32 cellular contexts compared by ENCODE assay signal in the genomic region with DNA sequence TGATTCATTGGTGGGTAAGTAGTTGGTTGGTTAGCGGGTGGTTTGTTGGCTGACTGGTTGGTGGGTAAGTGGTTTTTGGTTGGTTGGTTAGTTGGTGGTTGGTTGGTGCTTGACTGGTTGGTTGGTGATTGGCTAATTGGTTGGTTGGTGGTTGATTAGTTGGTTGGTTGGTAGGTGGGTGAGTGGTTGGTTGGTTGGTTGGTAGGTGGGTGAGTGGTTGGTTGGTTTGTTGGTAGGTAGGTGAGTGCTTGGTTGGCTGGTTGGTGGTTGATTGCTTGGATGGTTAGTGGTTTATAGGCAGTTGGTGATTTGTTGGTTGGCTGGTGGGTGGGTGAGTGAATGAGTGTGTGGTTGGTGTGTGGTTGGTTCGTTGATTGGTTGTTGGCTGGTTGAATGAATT. TPM values are rescaled to one million over a fixed set of nuclear protein-coding genes. Genes with fewer than 3 reads are reported as not detected.
"Had no signal": no experiment of that assay in that cellular context is flagged by ENCODE, and none has a peak within 500 bp of the region (broad histone marks: within the 10 kb centered on the region; RNA-seq: fewer than 3 reads in every experiment).

No MANE protein-coding gene starts in this region.

- H3K4me3 Mint-ChIP-seq: activated CD4-positive, alpha-beta T cell treated with anti-CD3 and anti-CD28 coated beads for 36 hours; activated T-cell treated with anti-CD3 and anti-CD28 coated beads, Interleukin-2, amount 50 U/mL, for 24 hours; endodermal cell; immature natural killer cell; mesothelial cell of epicardium; naive B cell; stimulated activated effector memory CD8-positive, alpha-beta T cell treated with anti-CD3 and anti-CD28 coated beads, Interleukin-12 subunit alpha, Interleukin-12 subunit beta, amount 100 ng/mL, for 72 hours had no signal

- H3K27me3 ChIP-seq: pancreas, stomach, thyroid gland, upper lobe of left lung had no signal

- H3K27ac ChIP-seq: pancreas, prostate gland, stomach, thyroid gland, upper lobe of left lung had no signal

- H3K27ac Mint-ChIP-seq: activated CD4-positive, alpha-beta T cell treated with anti-CD3 and anti-CD28 coated beads for 36 hours; activated T-cell treated with anti-CD3 and anti-CD28 coated beads, Interleukin-2, amount 50 U/mL, for 24 hours; activated T-helper 2 cell treated with anti-CD3 and anti-CD28 coated beads, Interferon-gamma antibody, Interleukin-2, Interleukin-4, amounts not matched to agents 10 μg/mL and 5 μg/mL and 100 μg/mL, durations not matched to agents 14 hours and 24 hours and 36 hours; endodermal cell; mesothelial cell of epicardium; stimulated activated effector memory CD8-positive, alpha-beta T cell treated with anti-CD3 and anti-CD28 coated beads, Interleukin-12 subunit alpha, Interleukin-12 subunit beta, amount 100 ng/mL, for 72 hours had no signal

- ATAC-seq: activated CD4-positive, alpha-beta T cell treated with anti-CD3 and anti-CD28 coated beads for 36 hours; esophagus mucosa; left colon; pancreas; sciatic nerve; stimulated activated effector memory CD8-positive, alpha-beta T cell treated with anti-CD3 and anti-CD28 coated beads, Interleukin-12 subunit alpha, Interleukin-12 subunit beta, amount 100 ng/mL, for 72 hours had no signal

- H3K9me3 Mint-ChIP-seq: activated T-cell treated with anti-CD3 and anti-CD28 coated beads, Interleukin-2, amount 50 U/mL, for 24 hours; activated T-helper 2 cell treated with anti-CD3 and anti-CD28 coated beads, Interferon-gamma antibody, Interleukin-2, Interleukin-4, amounts not matched to agents 10 μg/mL and 5 μg/mL and 100 μg/mL, durations not matched to agents 14 hours and 24 hours and 36 hours; endodermal cell; immature natural killer cell; mesothelial cell of epicardium; stimulated activated effector memory CD8-positive, alpha-beta T cell treated with anti-CD3 and anti-CD28 coated beads, Interleukin-12 subunit alpha, Interleukin-12 subunit beta, amount 100 ng/mL, for 72 hours had no signal

- H3K4me1 ChIP-seq: pancreas, thyroid gland had no signal

- H3K9me3 ChIP-seq: pancreas, prostate gland, stomach, thyroid gland, upper lobe of left lung had no signal

- H3K36me3 Mint-ChIP-seq: immature natural killer cell, mesothelial cell of epicardium, naive B cell had no signal

- H3K4me3 ChIP-seq: pancreas, prostate gland, stomach, thyroid gland, upper lobe of left lung had no signal

- H3K27me3 Mint-ChIP-seq: activated CD4-positive, alpha-beta T cell treated with anti-CD3 and anti-CD28 coated beads for 36 hours; activated T-cell treated with anti-CD3 and anti-CD28 coated beads, Interleukin-2, amount 50 U/mL, for 24 hours had no signal

- FAIRE-seq: kidney, pancreas, small intestine had no signal

- H3K36me3 ChIP-seq: pancreas, prostate gland, stomach, thyroid gland, upper lobe of left lung had no signal

- DNase-seq: activated CD4-positive, alpha-beta T cell treated with anti-CD3 and anti-CD28 coated beads for 36 hours; activated CD4-positive, alpha-beta T cell treated with anti-CD3 and anti-CD28 coated beads, Interleukin-2, amount 50 U/mL, for 48 hours; activated CD4-positive, CD25-positive, alpha-beta regulatory T cell; activated CD8-positive, alpha-beta memory T cell treated with anti-CD3 and anti-CD28 coated beads, Interleukin-2, amount 50 U/mL, for 48 hours; activated naive CD4-positive, alpha-beta T cell; activated T-cell treated with anti-CD3 and anti-CD28 coated beads, Interleukin-2, amount 50 U/mL, for 24 hours; amygdala; caudate nucleus; endodermal cell; foreskin fibroblast; head of caudate nucleus; hippocampal formation; immature natural killer cell; kidney; left colon; naive B cell; nucleus accumbens; retina; small intestine; stimulated activated CD4-positive, alpha-beta T cell treated with anti-CD3 and anti-CD28 coated beads, Interleukin-4, amount 100 ng/mL, for 24 hours; stomach; thyroid gland; upper lobe of left lung had no signal

RNA-seq across cellular contexts. Expression of gene CALML3, which starts 44.2 kb away (rescaled TPM):
- total RNA-seq: activated CD4-positive, alpha-beta T cell treated with anti-CD3 and anti-CD28 coated beads for 36 hours; activated T-helper 2 cell treated with anti-CD3 and anti-CD28 coated beads, Interferon-gamma antibody, Interleukin-2, Interleukin-4, amounts not matched to agents 10 μg/mL and 5 μg/mL and 100 μg/mL, durations not matched to agents 14 hours and 24 hours and 36 hours; endodermal cell; kidney; pancreas; sciatic nerve; stomach; T-helper 2 cell treated with Interferon-gamma antibody and Interleukin-4, amounts not matched to agents 100 ng/mL and 5 ng/mL, for 36 hours; upper lobe of left lung had no signal
- polyA plus RNA-seq: immature natural killer cell, neural cell had no signal
